In genomic region chr6:7841781-7842468, GRCh38 we compare ENCODE assay signal across 27 cellular contexts.
"Had no signal": no experiment of that assay in that cellular context is flagged by ENCODE, and none has a peak within 500 bp of the region (broad histone marks: within the 10 kb centered on the region; RNA-seq: fewer than 3 reads in every experiment).

No MANE protein-coding gene starts in this region.

- H3K36me3 ChIP-seq: lower lobe of right lung, ovary, thoracic aorta, upper lobe of right lung had no signal

- H3K27me3 ChIP-seq: body of pancreas, ovary, upper lobe of right lung had no signal

- H3K4me3 ChIP-seq: body of pancreas, lower lobe of right lung, ovary, psoas muscle, smooth muscle cell, thoracic aorta, upper lobe of right lung had no signal

- H3K27ac ChIP-seq: body of pancreas, epithelial cell of prostate, lower lobe of right lung, ovary, psoas muscle, thoracic aorta, upper lobe of right lung had no signal

- DNase-seq: activated CD4-positive, alpha-beta memory T cell treated with anti-CD3 and anti-CD28 coated beads, Interleukin-2, amount 10 ng/mL, durations not matched to agents 7 days and 5 days; activated CD4-positive, alpha-beta T cell treated with anti-CD3 and anti-CD28 coated beads for 48 hours; activated CD4-positive, CD25-positive, alpha-beta regulatory T cell; activated CD8-positive, alpha-beta memory T cell treated with anti-CD3 and anti-CD28 coated beads, Interleukin-2, amount 10 ng/mL, durations not matched to agents 7 days and 5 days; activated naive CD4-positive, alpha-beta T cell; activated naive CD8-positive, alpha-beta T cell treated with anti-CD3 and anti-CD28 coated beads for 36 hours; body of pancreas; caudate nucleus; effector memory CD8-positive, alpha-beta T cell; foreskin melanocyte; glutamatergic neuron; hippocampal formation; left colon; lower lobe of right lung; naive thymus-derived CD8-positive, alpha-beta T cell; ovary; psoas muscle; right cardiac atrium; stimulated activated CD4-positive, alpha-beta T cell treated with anti-CD3 and anti-CD28 coated beads, Interleukin-4, amount 100 ng/mL, for 1 hour; SW 1271; T-helper 2 cell; upper lobe of right lung had no signal

- H3K4me2 ChIP-seq: smooth muscle cell had no signal

- H3K4me1 ChIP-seq: body of pancreas, lower lobe of right lung, psoas muscle, upper lobe of right lung had no signal

- ATAC-seq: activated CD8-positive, alpha-beta memory T cell treated with anti-CD3 and anti-CD28 coated beads, Interleukin-2, amount 10 ng/mL, durations not matched to agents 7 days and 5 days; body of pancreas; effector memory CD8-positive, alpha-beta T cell; left colon; lower lobe of right lung; naive thymus-derived CD8-positive, alpha-beta T cell; psoas muscle; right cardiac atrium; upper lobe of right lung had no signal

- H3K9me3 Mint-ChIP-seq: activated CD4-positive, alpha-beta memory T cell treated with anti-CD3 and anti-CD28 coated beads, Interleukin-2, amount 10 ng/mL, durations not matched to agents 7 days and 5 days; activated naive CD8-positive, alpha-beta T cell treated with anti-CD3 and anti-CD28 coated beads for 36 hours; effector memory CD8-positive, alpha-beta T cell had no signal

- H3K36me3 Mint-ChIP-seq: activated CD8-positive, alpha-beta memory T cell treated with anti-CD3 and anti-CD28 coated beads, Interleukin-2, amount 10 ng/mL, durations not matched to agents 7 days and 5 days; activated naive CD8-positive, alpha-beta T cell treated with anti-CD3 and anti-CD28 coated beads for 36 hours; naive thymus-derived CD8-positive, alpha-beta T cell had no signal

- H3K4me3 Mint-ChIP-seq: activated CD4-positive, alpha-beta memory T cell treated with anti-CD3 and anti-CD28 coated beads, Interleukin-2, amount 10 ng/mL, durations not matched to agents 7 days and 5 days; activated CD8-positive, alpha-beta memory T cell treated with anti-CD3 and anti-CD28 coated beads, Interleukin-2, amount 10 ng/mL, durations not matched to agents 7 days and 5 days; activated naive CD8-positive, alpha-beta T cell treated with anti-CD3 and anti-CD28 coated beads for 36 hours; effector memory CD8-positive, alpha-beta T cell; naive thymus-derived CD8-positive, alpha-beta T cell had no signal

- H3K27ac Mint-ChIP-seq: activated CD4-positive, alpha-beta memory T cell treated with anti-CD3 and anti-CD28 coated beads, Interleukin-2, amount 10 ng/mL, durations not matched to agents 7 days and 5 days; activated CD8-positive, alpha-beta memory T cell treated with anti-CD3 and anti-CD28 coated beads, Interleukin-2, amount 10 ng/mL, durations not matched to agents 7 days and 5 days; activated naive CD8-positive, alpha-beta T cell treated with anti-CD3 and anti-CD28 coated beads for 36 hours; effector memory CD8-positive, alpha-beta T cell; naive thymus-derived CD8-positive, alpha-beta T cell had no signal

- H3K9me3 ChIP-seq: body of pancreas, ovary, psoas muscle, thoracic aorta, upper lobe of right lung had no signal

- FAIRE-seq: islet of Langerhans, TTC549 had no signal

- H3K4me1 Mint-ChIP-seq: activated CD4-positive, alpha-beta memory T cell treated with anti-CD3 and anti-CD28 coated beads, Interleukin-2, amount 10 ng/mL, durations not matched to agents 7 days and 5 days; activated CD8-positive, alpha-beta memory T cell treated with anti-CD3 and anti-CD28 coated beads, Interleukin-2, amount 10 ng/mL, durations not matched to agents 7 days and 5 days; activated naive CD8-positive, alpha-beta T cell treated with anti-CD3 and anti-CD28 coated beads for 36 hours; naive thymus-derived CD8-positive, alpha-beta T cell had no signal
